Comparison of ENCODE assay signal across 1 cellular context in the genomic region with DNA sequence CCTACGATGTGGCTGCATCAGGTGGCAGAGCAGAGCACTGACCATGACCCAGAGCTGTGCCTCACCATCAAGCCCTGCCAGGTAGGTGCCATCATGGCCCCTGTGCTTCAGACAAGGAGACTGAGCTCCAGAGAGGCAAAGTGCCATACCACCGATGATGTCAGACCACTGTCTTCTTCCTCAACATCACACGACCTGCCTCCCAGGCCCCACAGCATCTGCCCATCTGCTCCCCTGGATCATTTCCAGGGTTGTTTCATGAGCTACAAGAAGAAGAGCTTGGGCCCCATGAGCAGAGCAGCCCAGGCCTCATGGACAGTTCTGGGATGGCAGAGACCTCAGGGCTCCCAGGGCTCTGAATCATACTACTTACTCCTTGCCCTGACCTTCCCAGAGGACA.
TF ChIP-seq lines count a peak whose summit lies in the region.

No MANE protein-coding gene starts in this region.

TF ChIP-seq in GM12878, 131 proteins besides CTCF, POLR2A, EP300 and RAD21:
- TF ChIP-seq, protein P1, sequence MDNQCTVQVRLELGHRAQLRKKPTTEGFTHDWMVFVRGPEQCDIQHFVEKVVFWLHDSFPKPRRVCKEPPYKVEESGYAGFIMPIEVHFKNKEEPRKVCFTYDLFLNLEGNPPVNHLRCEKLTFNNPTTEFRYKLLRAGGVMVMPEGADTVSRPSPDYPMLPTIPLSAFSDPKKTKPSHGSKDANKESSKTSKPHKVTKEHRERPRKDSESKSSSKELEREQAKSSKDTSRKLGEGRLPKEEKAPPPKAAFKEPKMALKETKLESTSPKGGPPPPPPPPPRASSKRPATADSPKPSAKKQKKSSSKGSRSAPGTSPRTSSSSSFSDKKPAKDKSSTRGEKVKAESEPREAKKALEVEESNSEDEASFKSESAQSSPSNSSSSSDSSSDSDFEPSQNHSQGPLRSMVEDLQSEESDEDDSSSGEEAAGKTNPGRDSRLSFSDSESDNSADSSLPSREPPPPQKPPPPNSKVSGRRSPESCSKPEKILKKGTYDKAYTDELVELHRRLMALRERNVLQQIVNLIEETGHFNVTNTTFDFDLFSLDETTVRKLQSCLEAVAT (IDR thresholded peaks at IDR 0.05) = no peak
- TF ChIP-seq, protein P2, sequence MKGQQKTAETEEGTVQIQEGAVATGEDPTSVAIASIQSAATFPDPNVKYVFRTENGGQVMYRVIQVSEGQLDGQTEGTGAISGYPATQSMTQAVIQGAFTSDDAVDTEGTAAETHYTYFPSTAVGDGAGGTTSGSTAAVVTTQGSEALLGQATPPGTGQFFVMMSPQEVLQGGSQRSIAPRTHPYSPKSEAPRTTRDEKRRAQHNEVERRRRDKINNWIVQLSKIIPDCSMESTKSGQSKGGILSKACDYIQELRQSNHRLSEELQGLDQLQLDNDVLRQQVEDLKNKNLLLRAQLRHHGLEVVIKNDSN (IDR thresholded peaks at IDR 0.05; ENCODE audit: borderline replicate concordance, extremely low read length, insufficient read depth, low read depth, low read length) = no peak
- TF ChIP-seq POU2F2 (IDR thresholded peaks at IDR 0.05; ENCODE audit: borderline replicate concordance, low read depth, low read length) = no peak
- no peak for TF ChIP-seq NR2F1 (conservative IDR thresholded peaks at IDR 0.05)
- no peak for TF ChIP-seq BRCA1 (IDR thresholded peaks at IDR 0.05; ENCODE audit: low read depth, low read length)
- TF ChIP-seq ZNF24 (IDR thresholded peaks at IDR 0.05) = no peak
- TF ChIP-seq, protein P3, sequence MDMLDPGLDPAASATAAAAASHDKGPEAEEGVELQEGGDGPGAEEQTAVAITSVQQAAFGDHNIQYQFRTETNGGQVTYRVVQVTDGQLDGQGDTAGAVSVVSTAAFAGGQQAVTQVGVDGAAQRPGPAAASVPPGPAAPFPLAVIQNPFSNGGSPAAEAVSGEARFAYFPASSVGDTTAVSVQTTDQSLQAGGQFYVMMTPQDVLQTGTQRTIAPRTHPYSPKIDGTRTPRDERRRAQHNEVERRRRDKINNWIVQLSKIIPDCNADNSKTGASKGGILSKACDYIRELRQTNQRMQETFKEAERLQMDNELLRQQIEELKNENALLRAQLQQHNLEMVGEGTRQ (IDR thresholded peaks at IDR 0.05; ENCODE audit: borderline replicate concordance, low read depth, low read length) = no peak
- TF ChIP-seq, protein P4, sequence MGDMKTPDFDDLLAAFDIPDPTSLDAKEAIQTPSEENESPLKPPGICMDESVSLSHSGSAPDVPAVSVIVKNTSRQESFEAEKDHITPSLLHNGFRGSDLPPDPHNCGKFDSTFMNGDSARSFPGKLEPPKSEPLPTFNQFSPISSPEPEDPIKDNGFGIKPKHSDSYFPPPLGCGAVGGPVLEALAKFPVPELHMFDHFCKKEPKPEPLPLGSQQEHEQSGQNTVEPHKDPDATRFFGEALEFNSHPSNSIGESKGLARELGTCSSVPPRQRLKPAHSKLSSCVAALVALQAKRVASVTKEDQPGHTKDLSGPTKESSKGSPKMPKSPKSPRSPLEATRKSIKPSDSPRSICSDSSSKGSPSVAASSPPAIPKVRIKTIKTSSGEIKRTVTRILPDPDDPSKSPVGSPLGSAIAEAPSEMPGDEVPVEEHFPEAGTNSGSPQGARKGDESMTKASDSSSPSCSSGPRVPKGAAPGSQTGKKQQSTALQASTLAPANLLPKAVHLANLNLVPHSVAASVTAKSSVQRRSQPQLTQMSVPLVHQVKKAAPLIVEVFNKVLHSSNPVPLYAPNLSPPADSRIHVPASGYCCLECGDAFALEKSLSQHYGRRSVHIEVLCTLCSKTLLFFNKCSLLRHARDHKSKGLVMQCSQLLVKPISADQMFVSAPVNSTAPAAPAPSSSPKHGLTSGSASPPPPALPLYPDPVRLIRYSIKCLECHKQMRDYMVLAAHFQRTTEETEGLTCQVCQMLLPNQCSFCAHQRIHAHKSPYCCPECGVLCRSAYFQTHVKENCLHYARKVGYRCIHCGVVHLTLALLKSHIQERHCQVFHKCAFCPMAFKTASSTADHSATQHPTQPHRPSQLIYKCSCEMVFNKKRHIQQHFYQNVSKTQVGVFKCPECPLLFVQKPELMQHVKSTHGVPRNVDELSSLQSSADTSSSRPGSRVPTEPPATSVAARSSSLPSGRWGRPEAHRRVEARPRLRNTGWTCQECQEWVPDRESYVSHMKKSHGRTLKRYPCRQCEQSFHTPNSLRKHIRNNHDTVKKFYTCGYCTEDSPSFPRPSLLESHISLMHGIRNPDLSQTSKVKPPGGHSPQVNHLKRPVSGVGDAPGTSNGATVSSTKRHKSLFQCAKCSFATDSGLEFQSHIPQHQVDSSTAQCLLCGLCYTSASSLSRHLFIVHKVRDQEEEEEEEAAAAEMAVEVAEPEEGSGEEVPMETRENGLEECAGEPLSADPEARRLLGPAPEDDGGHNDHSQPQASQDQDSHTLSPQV (IDR thresholded peaks at IDR 0.05) = no peak
- TF ChIP-seq RELA (IDR thresholded peaks at IDR 0.05; ENCODE audit: borderline replicate concordance, partially characterized antibody) = no peak
- no peak for TF ChIP-seq TCF3 (IDR thresholded peaks at IDR 0.05; ENCODE audit: borderline replicate concordance, insufficient read depth, low read depth, low read length)
- no peak for TF ChIP-seq YBX1 (IDR thresholded peaks at IDR 0.05)
- TF ChIP-seq, protein P5, sequence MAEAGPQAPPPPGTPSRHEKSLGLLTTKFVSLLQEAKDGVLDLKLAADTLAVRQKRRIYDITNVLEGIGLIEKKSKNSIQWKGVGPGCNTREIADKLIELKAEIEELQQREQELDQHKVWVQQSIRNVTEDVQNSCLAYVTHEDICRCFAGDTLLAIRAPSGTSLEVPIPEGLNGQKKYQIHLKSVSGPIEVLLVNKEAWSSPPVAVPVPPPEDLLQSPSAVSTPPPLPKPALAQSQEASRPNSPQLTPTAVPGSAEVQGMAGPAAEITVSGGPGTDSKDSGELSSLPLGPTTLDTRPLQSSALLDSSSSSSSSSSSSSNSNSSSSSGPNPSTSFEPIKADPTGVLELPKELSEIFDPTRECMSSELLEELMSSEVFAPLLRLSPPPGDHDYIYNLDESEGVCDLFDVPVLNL (IDR thresholded peaks at IDR 0.05; ENCODE audit: low read depth, low read length) = no peak
- TF ChIP-seq POLR2AphosphoS5 (IDR thresholded peaks at IDR 0.05; ENCODE audit: low read length) = no peak
- TF ChIP-seq, protein P6, sequence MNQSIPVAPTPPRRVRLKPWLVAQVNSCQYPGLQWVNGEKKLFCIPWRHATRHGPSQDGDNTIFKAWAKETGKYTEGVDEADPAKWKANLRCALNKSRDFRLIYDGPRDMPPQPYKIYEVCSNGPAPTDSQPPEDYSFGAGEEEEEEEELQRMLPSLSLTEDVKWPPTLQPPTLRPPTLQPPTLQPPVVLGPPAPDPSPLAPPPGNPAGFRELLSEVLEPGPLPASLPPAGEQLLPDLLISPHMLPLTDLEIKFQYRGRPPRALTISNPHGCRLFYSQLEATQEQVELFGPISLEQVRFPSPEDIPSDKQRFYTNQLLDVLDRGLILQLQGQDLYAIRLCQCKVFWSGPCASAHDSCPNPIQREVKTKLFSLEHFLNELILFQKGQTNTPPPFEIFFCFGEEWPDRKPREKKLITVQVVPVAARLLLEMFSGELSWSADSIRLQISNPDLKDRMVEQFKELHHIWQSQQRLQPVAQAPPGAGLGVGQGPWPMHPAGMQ (IDR thresholded peaks at IDR 0.05; ENCODE audit: borderline replicate concordance) = no peak
- TF ChIP-seq, protein P7, sequence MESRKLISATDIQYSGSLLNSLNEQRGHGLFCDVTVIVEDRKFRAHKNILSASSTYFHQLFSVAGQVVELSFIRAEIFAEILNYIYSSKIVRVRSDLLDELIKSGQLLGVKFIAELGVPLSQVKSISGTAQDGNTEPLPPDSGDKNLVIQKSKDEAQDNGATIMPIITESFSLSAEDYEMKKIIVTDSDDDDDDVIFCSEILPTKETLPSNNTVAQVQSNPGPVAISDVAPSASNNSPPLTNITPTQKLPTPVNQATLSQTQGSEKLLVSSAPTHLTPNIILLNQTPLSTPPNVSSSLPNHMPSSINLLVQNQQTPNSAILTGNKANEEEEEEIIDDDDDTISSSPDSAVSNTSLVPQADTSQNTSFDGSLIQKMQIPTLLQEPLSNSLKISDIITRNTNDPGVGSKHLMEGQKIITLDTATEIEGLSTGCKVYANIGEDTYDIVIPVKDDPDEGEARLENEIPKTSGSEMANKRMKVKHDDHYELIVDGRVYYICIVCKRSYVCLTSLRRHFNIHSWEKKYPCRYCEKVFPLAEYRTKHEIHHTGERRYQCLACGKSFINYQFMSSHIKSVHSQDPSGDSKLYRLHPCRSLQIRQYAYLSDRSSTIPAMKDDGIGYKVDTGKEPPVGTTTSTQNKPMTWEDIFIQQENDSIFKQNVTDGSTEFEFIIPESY (IDR thresholded peaks at IDR 0.05) = no peak
- TF ChIP-seq MYC (IDR thresholded peaks at IDR 0.05; ENCODE audit: insufficient read depth, insufficient read length, insufficient replicate concordance, low read length, severe bottlenecking) = no peak
- no peak for TF ChIP-seq RUNX3 (IDR thresholded peaks at IDR 0.05; ENCODE audit: low read length)
